ENCODE assay signal across 26 cellular contexts in genomic region chr10:70495691-70496261, GRCh38.
DNase-seq lines count a peak whose midpoint lies in the region; ATAC-seq and TF ChIP-seq lines count a peak whose summit lies in the region.
"Had no signal": no experiment of that assay in that cellular context is flagged by ENCODE, and none has a peak within 500 bp of the region (broad histone marks: within the 10 kb centered on the region; RNA-seq: fewer than 3 reads in every experiment).

No MANE protein-coding gene starts in this region.

- peaks cover 75 to 100% (median 100%) of the 10 kb centered on the region in 10 experiments for H3K4me1 ChIP-seq in BLaER1 treated with 17β-estradiol and CSF1 and Interleukin-3, amounts not matched to agents 10 nM and 100 nM
- H3K4me1 ChIP-seq in OCI-LY1 (ENCODE audit: insufficient read depth, low read length, severe bottlenecking) (peaks cover 100% of the 10 kb centered on the region), parathyroid adenoma (no peaks in the 10 kb centered on the region)

- H3K9me3 ChIP-seq in BLaER1 treated with 17β-estradiol and CSF1 and Interleukin-3, amounts not matched to agents 10 nM and 100 nM (replicated peaks in 1 of 11) = no peaks in the 10 kb centered on the region
- H3K9me3 ChIP-seq in OCI-LY1 (ENCODE audit: low read length) (no peaks in the 10 kb centered on the region), parathyroid adenoma (ENCODE audit: control insufficient read depth, low read length) (no peaks in the 10 kb centered on the region)
- H3K9me3 ChIP-seq: gastroesophageal sphincter had no signal

- H3K4me3 ChIP-seq in BLaER1 treated with 17β-estradiol and CSF1 and Interleukin-3, amounts not matched to agents 10 nM and 100 nM = no peak overlapping the region
- H3K4me3 ChIP-seq in OCI-LY1 (ENCODE audit: low read depth, low read length, poor library complexity, severe bottlenecking) (no peak overlapping the region), parathyroid adenoma (ENCODE audit: low read depth, low read length) (no peak overlapping the region)
- H3K4me3 ChIP-seq: gastroesophageal sphincter had no signal

- no peaks in the 10 kb centered on the region for H3K36me3 ChIP-seq in BLaER1 treated with 17β-estradiol and CSF1 and Interleukin-3, amounts not matched to agents 10 nM and 100 nM
- H3K36me3 ChIP-seq in OCI-LY1 (ENCODE audit: insufficient read depth, low read length) = peaks cover 23% of the 10 kb centered on the region; the same call in 1 of the 2 replicates
- H3K36me3 ChIP-seq in parathyroid adenoma (ENCODE audit: control insufficient read depth, insufficient read depth, low read length) = no peaks in the 10 kb centered on the region
- H3K36me3 ChIP-seq: gastroesophageal sphincter had no signal

- no peak for TF ChIP-seq CTCF in OCI-LY1 (IDR thresholded peaks at IDR 0.05; ENCODE audit: low read length)
- no peak for TF ChIP-seq CTCF in parathyroid adenoma (IDR thresholded peaks at IDR 0.05)

- no peak overlapping the region for H3K9ac ChIP-seq in BLaER1 treated with 17β-estradiol and CSF1 and Interleukin-3, amounts not matched to agents 10 nM and 100 nM
- H3K9ac ChIP-seq in OCI-LY1 (ENCODE audit: low read length) (no peak overlapping the region; the same call in 1 of the 2 replicates), parathyroid adenoma (no peak overlapping the region)

- no peaks in the 10 kb centered on the region for H3K27me3 ChIP-seq in BLaER1 treated with 17β-estradiol and CSF1 and Interleukin-3, amounts not matched to agents 10 nM and 100 nM
- H3K27me3 ChIP-seq in OCI-LY1 (ENCODE audit: insufficient read depth, low read length) = no peaks in the 10 kb centered on the region
- no peaks in the 10 kb centered on the region for H3K27me3 ChIP-seq in parathyroid adenoma (ENCODE audit: control insufficient read depth, insufficient read depth, low read length)
- H3K27me3 ChIP-seq: gastroesophageal sphincter had no signal

- H3K79me2 ChIP-seq in OCI-LY1 (ENCODE audit: insufficient read depth, low read length) (peaks cover 41% of the 10 kb centered on the region), parathyroid adenoma (no peaks in the 10 kb centered on the region)

- H3K4me3 Mint-ChIP-seq in dendritic cell treated with granulocyte-macrophage colony-stimulating factor and Interleukin-4, amounts not matched to agents 40 ng/mL and 50 ng/mL, for 4 days = no peak overlapping the region
- H3K4me3 Mint-ChIP-seq: mesothelial cell of epicardium, type B pancreatic cell had no signal

- peaks cover 5% of the 10 kb centered on the region for H3K27me3 Mint-ChIP-seq in dendritic cell treated with granulocyte-macrophage colony-stimulating factor and Interleukin-4, amounts not matched to agents 40 ng/mL and 50 ng/mL, for 4 days
- H3K27me3 Mint-ChIP-seq: activated naive CD4-positive, alpha-beta T cell treated with anti-CD3 and anti-CD28 coated beads, Interleukin-2, amount 50 U/mL, for 24 hours had no signal

- H3K4me1 Mint-ChIP-seq in dendritic cell treated with granulocyte-macrophage colony-stimulating factor and Interleukin-4, amounts not matched to agents 40 ng/mL and 50 ng/mL, for 4 days (ENCODE audit: low read depth) = peaks cover 69% of the 10 kb centered on the region

- H4K20me1 ChIP-seq in BLaER1 treated with 17β-estradiol and CSF1 and Interleukin-3, amounts not matched to agents 10 nM and 100 nM = peaks cover 0 to 26% (median 0%) of the 10 kb centered on the region in 11 experiments; a peak in 7 of 22 replicates
- H4K20me1 ChIP-seq in OCI-LY1 (ENCODE audit: insufficient read depth, low read length) = no peaks in the 10 kb centered on the region

- H2AFZ ChIP-seq in OCI-LY1 (ENCODE audit: low read length) (no peak overlapping the region), parathyroid adenoma (no peak overlapping the region)

- H3K27ac Mint-ChIP-seq in dendritic cell treated with granulocyte-macrophage colony-stimulating factor and Interleukin-4, amounts not matched to agents 40 ng/mL and 50 ng/mL, for 4 days = peak overlapping the region; percentile 37
- H3K27ac Mint-ChIP-seq: activated naive CD4-positive, alpha-beta T cell treated with anti-CD3 and anti-CD28 coated beads, Interleukin-2, amount 50 U/mL, for 24 hours; mesothelial cell of epicardium; type B pancreatic cell had no signal

- intact Hi-C loops in dendritic cell treated with granulocyte-macrophage colony-stimulating factor and Interleukin-4, amounts not matched to agents 40 ng/mL and 50 ng/mL, for 4 days (cut with micrococcal nuclease) = no loop called here

- peak overlapping the region in 10 of 11 experiments; percentile 49 to 99 (median 78); a peak in 20 of 22 replicates for H3K4me2 ChIP-seq in BLaER1 treated with 17β-estradiol and CSF1 and Interleukin-3, amounts not matched to agents 10 nM and 100 nM
- H3K4me2 ChIP-seq in OCI-LY1 (ENCODE audit: low read length) (peak overlapping the region; percentile 85; the same call in 1 of the 2 replicates), parathyroid adenoma (ENCODE audit: low read length) (no peak overlapping the region)

- peaks cover 16% of the 10 kb centered on the region; the same call in 1 of the 2 replicates for H3F3A ChIP-seq in OCI-LY1 (ENCODE audit: insufficient read depth, low read length)

- peak overlapping the region in 4 of 11 experiments; percentile 14 to 87 (median 53); a peak in 4 of 22 replicates for H3K27ac ChIP-seq in BLaER1 treated with 17β-estradiol and CSF1 and Interleukin-3, amounts not matched to agents 10 nM and 100 nM
- H3K27ac ChIP-seq in OCI-LY1 (ENCODE audit: low read depth, low read length, poor library complexity, severe bottlenecking) = peak overlapping the region; percentile 100
- H3K27ac ChIP-seq in parathyroid adenoma = peak overlapping the region; percentile 58

- no peaks in the 10 kb centered on the region for H3K36me3 Mint-ChIP-seq in dendritic cell treated with granulocyte-macrophage colony-stimulating factor and Interleukin-4, amounts not matched to agents 40 ng/mL and 50 ng/mL, for 4 days (ENCODE audit: low read depth)
- H3K36me3 Mint-ChIP-seq: activated naive CD4-positive, alpha-beta T cell treated with anti-CD3 and anti-CD28 coated beads, Interleukin-2, amount 50 U/mL, for 24 hours; mesothelial cell of epicardium; naive thymus-derived CD4-positive, alpha-beta T cell; type B pancreatic cell had no signal

- no peaks in the 10 kb centered on the region for H3K9me2 ChIP-seq in OCI-LY1 (ENCODE audit: low read depth, low read length)

- H3K9me3 Mint-ChIP-seq in dendritic cell treated with granulocyte-macrophage colony-stimulating factor and Interleukin-4, amounts not matched to agents 40 ng/mL and 50 ng/mL, for 4 days = no peaks in the 10 kb centered on the region
- H3K9me3 Mint-ChIP-seq: activated naive CD4-positive, alpha-beta T cell treated with anti-CD3 and anti-CD28 coated beads, Interleukin-2, amount 50 U/mL, for 24 hours; mesothelial cell of epicardium; naive thymus-derived CD4-positive, alpha-beta T cell; type B pancreatic cell had no signal

- no peak for ATAC-seq in GM18873 (IDR thresholded peaks at IDR 0.05; ENCODE audit: low FRiP score, unreplicated experiment)
- no peak for ATAC-seq in GM21367 (IDR thresholded peaks at IDR 0.05; ENCODE audit: unreplicated experiment)
- ATAC-seq in GM19452 (IDR thresholded peaks at IDR 0.05; ENCODE audit: unreplicated experiment) = no peak

- DNase-seq in ACHN = no peak
- DNase-seq: activated CD4-positive, alpha-beta T cell treated with anti-CD3 and anti-CD28 coated beads, Interleukin-2, amount 50 U/mL, for 4 hours; activated CD8-positive, alpha-beta memory T cell treated with anti-CD3 and anti-CD28 coated beads, Interleukin-2, amount 50 U/mL, for 48 hours; GOT3; hippocampal formation; IMR-90; NCI-H1105; NCI-H2029 treated with DMSO at 0.1 percent for 48 hours; NCI-H526 treated with DMSO at 0.1 percent for 48 hours; retina; SIG-M5; small intestine; stimulated activated CD4-positive, alpha-beta T cell treated with anti-CD3 and anti-CD28 coated beads, Interleukin-1b, Interleukin-23, amount 100 ng/mL, for 48 hours; stimulated activated CD8-positive, alpha-beta memory T cell treated with anti-CD3 and anti-CD28 coated beads, Interleukin-4, amount 100 ng/mL, for 48 hours had no signal

- in situ Hi-C loops in ACHN (cut with HindIII; ENCODE audit: low pct_ligation_motif_present, low pct_unique_long_range_greater_than_20kb, low sequenced_read_pairs) = no loop called here
